8 cellular contexts compared by ENCODE assay signal in the genomic region with DNA sequence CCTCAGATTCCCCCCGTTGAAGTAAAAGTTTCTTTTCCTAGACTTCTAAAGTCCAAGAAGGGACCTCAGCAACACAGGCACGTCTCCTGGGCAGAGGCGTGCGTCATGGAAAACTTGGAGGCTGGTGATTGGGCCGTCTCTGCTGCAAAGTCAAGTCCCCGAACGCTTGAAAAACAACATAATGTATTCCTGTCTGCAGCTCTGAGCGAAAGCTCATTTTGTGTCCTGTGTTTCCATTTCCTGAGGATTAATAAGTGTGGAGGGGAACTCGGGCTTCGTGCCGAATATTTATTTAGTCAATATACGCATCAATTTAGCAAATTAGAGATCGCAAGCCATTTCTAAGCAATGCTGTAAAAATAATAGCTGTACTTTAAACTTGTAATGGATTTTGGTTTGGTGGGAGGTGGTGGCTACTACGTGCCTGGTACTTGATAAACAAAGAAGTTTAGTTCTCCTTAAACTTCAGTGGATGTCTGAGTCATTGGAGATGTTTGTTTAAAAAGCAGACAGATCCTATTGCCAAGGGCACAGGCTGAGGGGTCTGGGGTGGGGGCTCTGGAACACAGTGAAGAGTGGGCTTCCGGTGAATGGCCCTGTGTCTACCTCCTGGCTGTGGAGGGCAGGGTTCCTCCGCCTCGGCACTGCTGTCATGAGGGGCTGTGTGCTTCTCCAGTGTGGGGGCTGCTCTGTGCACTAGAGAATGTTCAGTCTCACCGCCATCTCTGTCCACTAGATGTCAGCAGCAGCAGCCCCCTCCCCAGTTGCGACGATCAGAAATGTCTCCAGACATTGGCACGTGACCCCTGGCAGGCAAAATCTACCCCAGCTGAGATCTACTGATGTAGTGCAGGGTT. TPM values are rescaled to one million over a fixed set of nuclear protein-coding genes. Genes with fewer than 3 reads are reported as not detected.
DNase-seq lines count a peak whose midpoint lies in the region; ATAC-seq, FAIRE-seq and TF ChIP-seq lines count a peak whose summit lies in the region.
"Had no signal": no experiment of that assay in that cellular context is flagged by ENCODE, and none has a peak within 500 bp of the region (broad histone marks: within the 10 kb centered on the region; RNA-seq: fewer than 3 reads in every experiment).

No MANE protein-coding gene starts in this region.

- no peaks in the 10 kb centered on the region for H3K9me3 ChIP-seq in thoracic aorta

- DNase-seq in HTR-8/SVneo (ENCODE audit: insufficient read length, low spot score) (peak; percentile 89), amniotic epithelial cell (ENCODE audit: low read depth) (peak; percentile 77), thoracic aorta (ENCODE audit: low spot score) (no peak), GM19240 (ENCODE audit: insufficient read length, low spot score) (no peak), NOMO-1 (lab: John Stamatoyannopoulos, UW; ENCODE audit: unreplicated experiment in 2 of 2) (no peak)
- DNase-seq: NCI-H187 had no signal

- ATAC-seq in thoracic aorta (ENCODE audit: insufficient number of reproducible peaks, low FRiP score, low read depth) (peak; percentile 67), GM21360 (IDR thresholded peaks at IDR 0.05; ENCODE audit: unreplicated experiment) (no peak)

- H3K27me3 ChIP-seq in thoracic aorta (replicated peaks; ENCODE audit: insufficient read depth), result no peaks in the 10 kb centered on the region

- peaks cover 4 to 30% of the 10 kb centered on the region in 2 donors for H3K4me1 ChIP-seq in thoracic aorta (ENCODE audit: control insufficient read depth in 1 of 2, low read depth in 2 of 2)

- FAIRE-seq in HTR-8/SVneo (lab: Jason Lieb, UNC) (peak; percentile 99), islet of Langerhans (lab: Jason Lieb, UNC) (peak; percentile 88)

- peak overlapping the region; percentile 51 for H3K4me3 ChIP-seq in thoracic aorta

- peak overlapping the region; percentile 75 to 78 for H3K27ac ChIP-seq in thoracic aorta

- H3K36me3 ChIP-seq in thoracic aorta, result no peaks in the 10 kb centered on the region

- peak; percentile 30 for TF ChIP-seq CTCF in thoracic aorta (IDR thresholded peaks at IDR 0.05)

RNA-seq across cellular contexts. Expression of a gene that starts 21.8 kb away (rescaled TPM):
- 1 to 10 TPM in 1 of 2 donors, under 1 TPM in 1; 0.56 to 4.2 TPM for total RNA-seq in thoracic aorta

RNA-seq across cellular contexts. Expression of a gene that starts 37.6 kb away (rescaled TPM):
- total RNA-seq in thoracic aorta, result 1 to 10 TPM; 4.1 to 6.1 TPM

RNA-seq across cellular contexts. Expression of a gene that starts 57.7 kb away (rescaled TPM):
- not detected for total RNA-seq in thoracic aorta

Comparison
In these comparisons a context has a peak if more than half of its experiments do, and no peak if none do; other contexts are left out.
1. DNase-seq: peak in HTR-8/SVneo (single experiment) and amniotic epithelial cell (single experiment); none in thoracic aorta (single experiment), GM19240 (single experiment) and NOMO-1 (0 of 2).